In genomic region chr4:184617611-184618196, GRCh38 we compare ENCODE assay signal across 19 cellular contexts. TPM values are rescaled to one million over a fixed set of nuclear protein-coding genes. Genes with fewer than 3 reads are reported as not detected.
DNase-seq lines count a peak whose midpoint lies in the region; ATAC-seq, FAIRE-seq and TF ChIP-seq lines count a peak whose summit lies in the region.
"Had no signal": no experiment of that assay in that cellular context is flagged by ENCODE, and none has a peak within 500 bp of the region (broad histone marks: within the 10 kb centered on the region; RNA-seq: fewer than 3 reads in every experiment).

No MANE protein-coding gene starts in this region.

- no peak for TF ChIP-seq RAD21 in HepG2 (CRISPR knock-in tag; IDR thresholded peaks at IDR 0.05)

- ATAC-seq in HepG2 (no peak; the same call in 2 of the 3 replicates), GM21367 (IDR thresholded peaks at IDR 0.05; ENCODE audit: unreplicated experiment) (no peak), HG03460 (IDR thresholded peaks at IDR 0.05; ENCODE audit: unreplicated experiment) (no peak)
- ATAC-seq: activated naive CD8-positive, alpha-beta T cell treated with anti-CD3 and anti-CD28 coated beads, Interleukin-2, amount 50 U/mL, for 24 hours; T-helper 17 cell had no signal

- no peak overlapping the region for H2AFZ ChIP-seq in HepG2 (ENCODE audit: low read length)

- no peak overlapping the region for H3K27ac ChIP-seq in HepG2 (ENCODE audit: extremely low read length, insufficient read depth, low read length)
- no peak overlapping the region for H3K27ac ChIP-seq in effector memory CD4-positive, alpha-beta T cell (ENCODE audit: insufficient read depth, low read length, poor library complexity, severe bottlenecking)

- CTCF ChIA-PET in HepG2 (lab: Yijun Ruan, JAX; ENCODE audit: low intra/inter-chr PET ratio, low total read pairs): no interaction called here

- H3K4me3 Mint-ChIP-seq in dendritic cell treated with granulocyte-macrophage colony-stimulating factor and Interleukin-4, amounts not matched to agents 40 ng/mL and 50 ng/mL, for 4 days: peak overlapping the region; percentile 24
- H3K4me3 Mint-ChIP-seq: activated naive CD8-positive, alpha-beta T cell treated with anti-CD3 and anti-CD28 coated beads, Interleukin-2, amount 50 U/mL, for 24 hours; activated T-helper 1 cell treated with anti-CD3 and anti-CD28 coated beads, Interleukin-12 subunit alpha, Interleukin-12 subunit beta, Interleukin-2, Interleukin-4 antibody, amounts not matched to agents 30 ng/mL and 10 ng/mL and 1 ng/mL, durations not matched to agents 14 hours and 24 hours and 36 hours; T-helper 17 cell had no signal

- H3K4me1 Mint-ChIP-seq in dendritic cell treated with granulocyte-macrophage colony-stimulating factor and Interleukin-4, amounts not matched to agents 40 ng/mL and 50 ng/mL, for 4 days (ENCODE audit: low read depth): peaks cover 57% of the 10 kb centered on the region
- H3K4me1 Mint-ChIP-seq: activated naive CD8-positive, alpha-beta T cell treated with anti-CD3 and anti-CD28 coated beads, Interleukin-2, amount 50 U/mL, for 24 hours; T-helper 17 cell had no signal

- no peak for TF ChIP-seq POLR2A in NB4 (IDR thresholded peaks at IDR 0.05; ENCODE audit: extremely low read depth, insufficient read length)
- no peak for TF ChIP-seq POLR2A in HepG2 (IDR thresholded peaks at IDR 0.05; ENCODE audit: insufficient read depth in 1 of 2, low read depth in 2 of 2, low read length in 2 of 2)

- DNase-seq in ELF-1 (ENCODE audit: low read depth, low spot score): peak; percentile 81
- DNase-seq in NB4 (ENCODE audit: low read depth): peak; percentile 10
- DNase-seq in HepG2 (ENCODE audit: low spot score): no peak
- no peak for DNase-seq in effector memory CD4-positive, alpha-beta T cell
- no peak for DNase-seq in stimulated activated naive CD4-positive, alpha-beta T cell (lab: John Stamatoyannopoulos, UW)
- DNase-seq: activated CD4-positive, CD25-positive, alpha-beta regulatory T cell; activated CD8-positive, alpha-beta memory T cell treated with anti-CD3 and anti-CD28 coated beads for 24 hours; activated naive CD8-positive, alpha-beta T cell treated with anti-CD3 and anti-CD28 coated beads, Interleukin-2, amount 50 U/mL, for 24 hours; KG1; NCI-H1092 treated with DMSO at 0.1 percent for 48 hours; NCI-H2107; NCI-H82; stimulated activated CD4-positive, alpha-beta T cell treated with anti-CD3 and anti-CD28 coated beads, Interleukin-4, amount 100 ng/mL, for 24 hours; T-helper 17 cell had no signal

- H3K4me1 ChIP-seq in HepG2 (ENCODE audit: insufficient read depth, low read length): peaks cover 48% of the 10 kb centered on the region
- H3K4me1 ChIP-seq in effector memory CD4-positive, alpha-beta T cell (ENCODE audit: control insufficient read depth, insufficient read depth, low read length, poor library complexity, severe bottlenecking): no peaks in the 10 kb centered on the region

- no peak overlapping the region for H3K4me2 ChIP-seq in HepG2 (ENCODE audit: low read depth, low read length)

- H3K27me3 Mint-ChIP-seq in dendritic cell treated with granulocyte-macrophage colony-stimulating factor and Interleukin-4, amounts not matched to agents 40 ng/mL and 50 ng/mL, for 4 days: no peaks in the 10 kb centered on the region
- H3K27me3 Mint-ChIP-seq: activated naive CD8-positive, alpha-beta T cell treated with anti-CD3 and anti-CD28 coated beads, Interleukin-2, amount 50 U/mL, for 24 hours; T-helper 17 cell had no signal

- no peak for FAIRE-seq in HepG2 (lab: Jason Lieb, UNC)
- FAIRE-seq: bronchial epithelial cell had no signal

- TF ChIP-seq EP300 in HepG2 (IDR thresholded peaks at IDR 0.05; ENCODE audit: low read depth in 2 of 2, low read length in 2 of 2) (no peak), HepG2 (CRISPR knock-in tag; IDR thresholded peaks at IDR 0.05; ENCODE audit: borderline replicate concordance) (no peak)

- no peaks in the 10 kb centered on the region for H3K36me3 ChIP-seq in HepG2 (replicated peaks in 1 of 2; ENCODE audit: control insufficient read depth in 1 of 2, insufficient read depth in 2 of 2, low read length in 2 of 2)
- H3K36me3 ChIP-seq in effector memory CD4-positive, alpha-beta T cell (ENCODE audit: control insufficient read depth, insufficient read depth, low read length): no peaks in the 10 kb centered on the region

- intact Hi-C loops in dendritic cell treated with granulocyte-macrophage colony-stimulating factor and Interleukin-4, amounts not matched to agents 40 ng/mL and 50 ng/mL, for 4 days (cut with micrococcal nuclease): loop anchor here (10.0 kb wide), 1 partner anchor 73 kb away; no protein-coding TSS in a partner anchor
- intact Hi-C loops in HepG2 (cut with micrococcal nuclease; ENCODE audit: unreplicated experiment): no loop called here

- H3K9ac ChIP-seq in HepG2 (ENCODE audit: insufficient read depth, low read depth, low read length): no peak overlapping the region

- H3K9me3 ChIP-seq in HepG2 (ENCODE audit: low read length): peaks cover 18% of the 10 kb centered on the region
- peaks cover 3% of the 10 kb centered on the region for H3K9me3 ChIP-seq in effector memory CD4-positive, alpha-beta T cell (ENCODE audit: control insufficient read depth, low read length)

- H4K20me1 ChIP-seq in HepG2 (ENCODE audit: insufficient read depth, low read length): no peaks in the 10 kb centered on the region

- H3K4me3 ChIP-seq in NB4 (ENCODE audit: low read depth, low read length) (no peak overlapping the region), HepG2 (replicated peaks in 1 of 3; ENCODE audit: insufficient read depth in 1 of 3, low read depth in 2 of 3, low read length in 3 of 3) (no peak overlapping the region)
- no peak overlapping the region for H3K4me3 ChIP-seq in effector memory CD4-positive, alpha-beta T cell (ENCODE audit: insufficient read depth, low read depth, low read length, poor library complexity, severe bottlenecking)

- POLR2A ChIA-PET in HepG2 (lab: Yijun Ruan, JAX): interaction anchor here (1.3 to 2.5 kb wide), 5 partner anchors 8 to 117 kb away, joined by 3 to 16 read pairs (median 5); partner anchors contain the start of genes CASP3, CENPU and PRIMPOL

- no peaks in the 10 kb centered on the region for H3K36me3 Mint-ChIP-seq in dendritic cell treated with granulocyte-macrophage colony-stimulating factor and Interleukin-4, amounts not matched to agents 40 ng/mL and 50 ng/mL, for 4 days (ENCODE audit: low read depth)

- in situ Hi-C loops in HepG2 (cut with HindIII; ENCODE audit: extremely low pct_ligation_motif_present, low pct_unique_long_range_greater_than_20kb): no loop called here

- H3K27ac Mint-ChIP-seq in dendritic cell treated with granulocyte-macrophage colony-stimulating factor and Interleukin-4, amounts not matched to agents 40 ng/mL and 50 ng/mL, for 4 days: peak overlapping the region; percentile 86
- H3K27ac Mint-ChIP-seq: activated naive CD8-positive, alpha-beta T cell treated with anti-CD3 and anti-CD28 coated beads, Interleukin-2, amount 50 U/mL, for 24 hours; activated T-helper 1 cell treated with anti-CD3 and anti-CD28 coated beads, Interleukin-12 subunit alpha, Interleukin-12 subunit beta, Interleukin-2, Interleukin-4 antibody, amounts not matched to agents 30 ng/mL and 10 ng/mL and 1 ng/mL, durations not matched to agents 14 hours and 24 hours and 36 hours; T-helper 17 cell had no signal

- peaks cover 19% of the 10 kb centered on the region for H3K79me2 ChIP-seq in HepG2 (ENCODE audit: insufficient read depth, low read length)

- H3K9me3 Mint-ChIP-seq in dendritic cell treated with granulocyte-macrophage colony-stimulating factor and Interleukin-4, amounts not matched to agents 40 ng/mL and 50 ng/mL, for 4 days: peaks cover 18% of the 10 kb centered on the region

- no peaks in the 10 kb centered on the region for H3K27me3 ChIP-seq in HepG2 (ENCODE audit: control insufficient read depth in 1 of 2, insufficient read depth in 2 of 2, low read length in 2 of 2)
- no peaks in the 10 kb centered on the region for H3K27me3 ChIP-seq in effector memory CD4-positive, alpha-beta T cell (replicated peaks; ENCODE audit: control insufficient read depth, insufficient read depth, low read length, poor library complexity, severe bottlenecking)

- no peak for TF ChIP-seq CTCF in NB4 (IDR thresholded peaks at IDR 0.05; ENCODE audit: low read depth, low read length)
- no peak for TF ChIP-seq CTCF in HepG2 (CRISPR knock-in tag; IDR thresholded peaks at IDR 0.05)

- WGBS in HepG2 (ENCODE audit: low lambda C conversion rate): 83% methylated on average over 9 of the region's 9 CpGs

- BruUV-seq in HepG2 (replicated peaks; lab: Mats Ljungman, UMichigan): no TSS peak

RNA-seq across cellular contexts. Expression of gene CASP3, which starts 31.5 kb away (rescaled TPM):
- 77.8 and 139 TPM in 2 replicates for total RNA-seq in HepG2 (2016; rRNA removed; fragmentation: Illumina TruSeq; extraction: Trizol)
- 6.9 and 8.3 TPM in 2 replicates for total RNA-seq in HepG2 (2016; cell fraction: cytosol; rRNA removed; fragmentation: Illumina TruSeq; extraction: Trizol; ENCODE audit: low read depth)
- total RNA-seq in HepG2 (2016; cell fraction: insoluble cytoplasmic fraction; rRNA removed; fragmentation: Illumina TruSeq; extraction: Trizol): 76.3 and 140 TPM in 2 replicates
- total RNA-seq in HepG2 (2016; cell fraction: membrane; rRNA removed; fragmentation: Illumina TruSeq; extraction: Trizol): 25.2 and 26.5 TPM in 2 replicates
- 38.4 and 42.0 TPM in 2 replicates for total RNA-seq in HepG2 (2016; cell fraction: nucleus; rRNA removed; fragmentation: Illumina TruSeq; extraction: Trizol)
- 19.9 and 26.0 TPM in 2 replicates for polyA plus RNA-seq in HepG2 (2011; rRNA removed)
- polyA plus RNA-seq in HepG2 (2011; cell fraction: cytosol; rRNA removed): 9.9 and 15.6 TPM in 2 replicates
- polyA plus RNA-seq in HepG2 (2011; cell fraction: nucleus; rRNA removed): 4.4 and 6.4 TPM in 2 replicates
- 22.6 and 26.2 TPM in 2 replicates for polyA plus RNA-seq in HepG2 (2012)
- 4.5 and 4.9 TPM in 2 replicates for polyA plus RNA-seq in HepG2 (2016; cell fraction: cytosol; fragmentation: Illumina TruSeq; extraction: Trizol; ENCODE audit: low read depth)
- 116 and 129 TPM in 2 replicates for polyA plus RNA-seq in HepG2 (2016; cell fraction: insoluble cytoplasmic fraction; fragmentation: Illumina TruSeq; extraction: Trizol; ENCODE audit: low read depth)
- polyA plus RNA-seq in HepG2 (2016; cell fraction: membrane; fragmentation: Illumina TruSeq; extraction: Trizol; ENCODE audit: low read depth): 13.7 and 15.0 TPM in 2 replicates
- polyA plus RNA-seq in HepG2 (2016; cell fraction: nucleus; fragmentation: Illumina TruSeq; extraction: Trizol; ENCODE audit: insufficient read depth, low read depth): 50.9 and 57.0 TPM in 2 replicates
- 5.3 and 7.6 TPM in 2 replicates for polyA minus RNA-seq in HepG2 (2011; rRNA and poly(A)+ RNA removed; ENCODE audit: low replicate concordance)
- polyA minus RNA-seq in HepG2 (2011; cell fraction: cytosol; rRNA and poly(A)+ RNA removed): 9.8 and 11.5 TPM in 2 replicates
- polyA minus RNA-seq in HepG2 (2011; cell fraction: nucleus; rRNA and poly(A)+ RNA removed): 13.1 and 13.6 TPM in 2 replicates

RNA-seq across cellular contexts. Expression of gene PRIMPOL, which starts 31.8 kb away (rescaled TPM):
- 11.0 and 17.3 TPM in 2 replicates for total RNA-seq in HepG2 (2016; rRNA removed; fragmentation: Illumina TruSeq; extraction: Trizol)
- total RNA-seq in HepG2 (2016; cell fraction: cytosol; rRNA removed; fragmentation: Illumina TruSeq; extraction: Trizol; ENCODE audit: low read depth): 9.6 and 10.1 TPM in 2 replicates
- total RNA-seq in HepG2 (2016; cell fraction: insoluble cytoplasmic fraction; rRNA removed; fragmentation: Illumina TruSeq; extraction: Trizol): 10.8 and 14.2 TPM in 2 replicates
- total RNA-seq in HepG2 (2016; cell fraction: membrane; rRNA removed; fragmentation: Illumina TruSeq; extraction: Trizol): 6.1 and 6.6 TPM in 2 replicates
- 7.1 and 11.9 TPM in 2 replicates for total RNA-seq in HepG2 (2016; cell fraction: nucleus; rRNA removed; fragmentation: Illumina TruSeq; extraction: Trizol)
- polyA plus RNA-seq in HepG2 (2011; rRNA removed): 4.4 and 7.3 TPM in 2 replicates
- 1.4 and 2.2 TPM in 2 replicates for polyA plus RNA-seq in HepG2 (2011; cell fraction: cytosol; rRNA removed)
- polyA plus RNA-seq in HepG2 (2011; cell fraction: nucleus; rRNA removed): 3.0 and 4.4 TPM in 2 replicates
- 5.3 and 5.4 TPM in 2 replicates for polyA plus RNA-seq in HepG2 (2012)
- polyA plus RNA-seq in HepG2 (2016; cell fraction: cytosol; fragmentation: Illumina TruSeq; extraction: Trizol; ENCODE audit: low read depth): 0.87 and 1.7 TPM in 2 replicates
- 9.6 and 12.3 TPM in 2 replicates for polyA plus RNA-seq in HepG2 (2016; cell fraction: insoluble cytoplasmic fraction; fragmentation: Illumina TruSeq; extraction: Trizol; ENCODE audit: low read depth)
- 2.6 and 3.3 TPM in 2 replicates for polyA plus RNA-seq in HepG2 (2016; cell fraction: membrane; fragmentation: Illumina TruSeq; extraction: Trizol; ENCODE audit: low read depth)
- polyA plus RNA-seq in HepG2 (2016; cell fraction: nucleus; fragmentation: Illumina TruSeq; extraction: Trizol; ENCODE audit: insufficient read depth, low read depth): 20.4 and 22.6 TPM in 2 replicates
- polyA minus RNA-seq in HepG2 (2011; rRNA and poly(A)+ RNA removed; ENCODE audit: low replicate concordance): 1.2 and 2.0 TPM in 2 replicates
- 1.1 and 2.1 TPM in 2 replicates for polyA minus RNA-seq in HepG2 (2011; cell fraction: cytosol; rRNA and poly(A)+ RNA removed)
- polyA minus RNA-seq in HepG2 (2011; cell fraction: nucleus; rRNA and poly(A)+ RNA removed): 4.6 and 6.2 TPM in 2 replicates

Comparison
In these comparisons a context has a peak if more than half of its experiments do, and no peak if none do; other contexts are left out.
1. DNase-seq: peak in ELF-1 (single experiment) and NB4 (single experiment); none in HepG2 (single experiment), effector memory CD4-positive, alpha-beta T cell (0 of 3) and stimulated activated naive CD4-positive, alpha-beta T cell (0 of 6).